In genomic region chr14:104968153-104968527, GRCh38 we compare ENCODE assay signal across 10 cellular contexts. TPM values are rescaled to one million over a fixed set of nuclear protein-coding genes. Genes with fewer than 3 reads are reported as not detected.
DNase-seq lines count a peak whose midpoint lies in the region; ATAC-seq and TF ChIP-seq lines count a peak whose summit lies in the region.
"Had no signal": no experiment of that assay in that cellular context is flagged by ENCODE, and none has a peak within 500 bp of the region (broad histone marks: within the 10 kb centered on the region; RNA-seq: fewer than 3 reads in every experiment).

No MANE protein-coding gene starts in this region.

- 6 to 23% (median 13%) methylated on average over 8 to 12 of the region's 12 CpGs for WGBS in heart left ventricle, 4 donors
- no CpG with 5 or more reads among the region's 12 CpGs for WGBS in trophoblast cell (ENCODE audit: extremely low coverage, insufficient coverage, insufficient read length)

- peaks cover 29% of the 10 kb centered on the region for H3K4me1 ChIP-seq in RWPE2 (ENCODE audit: insufficient read depth, poor library complexity, severe bottlenecking)
- H3K4me1 ChIP-seq in heart left ventricle, result peaks cover 6 to 52% (median 27%) of the 10 kb centered on the region in 12 donors
- peaks cover 23 to 42% of the 10 kb centered on the region in 2 experiments for H3K4me1 ChIP-seq in trophoblast cell (ENCODE audit: control insufficient read depth in 1 of 2, insufficient read depth in 2 of 2, low read length in 2 of 2)

- H3K27ac ChIP-seq in RWPE2 (ENCODE audit: poor library complexity, severe bottlenecking) (peak overlapping the region; percentile 99), heart left ventricle (peak overlapping the region in 11 of 12 donors; percentile 22 to 94 (median 48)), trophoblast cell (ENCODE audit: low read depth, low read length) (no peak overlapping the region)

- H3K27me3 ChIP-seq in RWPE2 (ENCODE audit: insufficient read depth, poor library complexity, severe bottlenecking) (no peaks in the 10 kb centered on the region), heart left ventricle (peaks cover 0 to 12% (median 0%) of the 10 kb centered on the region in 9 donors), trophoblast cell (ENCODE audit: insufficient read depth, low read length) (no peaks in the 10 kb centered on the region)

- H3K14ac ChIP-seq in trophoblast cell (ENCODE audit: low read length), result no peak overlapping the region

- TF ChIP-seq POLR2A in heart left ventricle (IDR thresholded peaks at IDR 0.05), result no peak

- H2BK5ac ChIP-seq in trophoblast cell (ENCODE audit: low read depth, low read length, poor library complexity), result no peak overlapping the region

- no peaks in the 10 kb centered on the region for H3K79me2 ChIP-seq in trophoblast cell (ENCODE audit: control insufficient read depth, insufficient read depth, low read length, poor library complexity)

- H3K36me3 ChIP-seq in RWPE2 (ENCODE audit: low read depth) (peaks cover 23% of the 10 kb centered on the region), heart left ventricle (no peaks in the 10 kb centered on the region), trophoblast cell (ENCODE audit: control insufficient read depth in 1 of 2, insufficient read depth in 2 of 2, low read length in 2 of 2) (no peaks in the 10 kb centered on the region)

- H2BK120ac ChIP-seq in trophoblast cell (ENCODE audit: insufficient read depth, low read length, poor library complexity), result no peak overlapping the region

- H3K9ac ChIP-seq in trophoblast cell (ENCODE audit: low read length), result no peak overlapping the region

- H3K23ac ChIP-seq in trophoblast cell (ENCODE audit: low read length), result no peak overlapping the region

- H3K4me3 ChIP-seq in RWPE2 (ENCODE audit: severe bottlenecking) (peak overlapping the region; percentile 75), heart left ventricle (peak overlapping the region in 11 of 12 donors; percentile 6 to 59 (median 39)), trophoblast cell (ENCODE audit: low read depth, low read length) (no peak overlapping the region)

- ATAC-seq in RWPE2 (ENCODE audit: low read depth), result peak; percentile 25
- peak; percentile 33 to 62 (median 54) for ATAC-seq in heart left ventricle
- no peak for ATAC-seq in HG03280 (IDR thresholded peaks at IDR 0.05; ENCODE audit: unreplicated experiment)
- ATAC-seq in GM19467 (IDR thresholded peaks at IDR 0.05; ENCODE audit: unreplicated experiment), result no peak
- ATAC-seq: activated T-helper 17 cell treated with anti-CD3 and anti-CD28 coated beads, Interleukin-2, amount 50 U/mL, for 72 hours had no signal

- intact Hi-C loops in heart left ventricle (cut with DNase I), result loop anchor here in 2 of 10 donors (5.0 kb wide), 1 partner anchor 36 kb away; no protein-coding TSS in a partner anchor

- no peaks in the 10 kb centered on the region for H3K79me1 ChIP-seq in trophoblast cell (ENCODE audit: low read length)

- no peak overlapping the region for H4K8ac ChIP-seq in trophoblast cell (ENCODE audit: low read depth, low read length)

- no peak overlapping the region for H3K18ac ChIP-seq in trophoblast cell (ENCODE audit: low read length)

- no peak overlapping the region for H3K4ac ChIP-seq in trophoblast cell (ENCODE audit: low read depth, low read length)

- DNase-seq in DMS79 (lab: John Stamatoyannopoulos, UW) (peak; percentile 66), RWPE2 (ENCODE audit: low spot score) (peak; percentile 94), heart left ventricle (peak in 4 of 5 donors; percentile 82 to 90 (median 83)), trophoblast cell (peak in 1 of 2 donors; percentile 24), NCI-H2029 treated with DMSO at 0.1 percent for 48 hours (lab: John Stamatoyannopoulos, UW) (no peak), NCI-H1105 treated with DMSO at 0.1 percent for 48 hours (lab: John Stamatoyannopoulos, UW) (no peak)
- DNase-seq: MM.1S had no signal

- no peak overlapping the region for H4K12ac ChIP-seq in trophoblast cell (ENCODE audit: low read depth, low read length)

- H3K4me2 ChIP-seq in trophoblast cell (ENCODE audit: low read length), result peak overlapping the region; percentile 59

- H3K9me3 ChIP-seq in RWPE2 (ENCODE audit: severe bottlenecking), result no peaks in the 10 kb centered on the region
- no peaks in the 10 kb centered on the region for H3K9me3 ChIP-seq in heart left ventricle
- H3K9me3 ChIP-seq in trophoblast cell (ENCODE audit: insufficient read depth, low read depth, low read length), result peaks cover 2% of the 10 kb centered on the region

- no peak overlapping the region for H4K91ac ChIP-seq in trophoblast cell (ENCODE audit: low read depth, low read length)

- TF ChIP-seq CTCF in RWPE2 (IDR thresholded peaks at IDR 0.05; ENCODE audit: poor library complexity, severe bottlenecking) (no peak), heart left ventricle (IDR thresholded peaks at IDR 0.05) (no peak)

- no peak overlapping the region for H2AFZ ChIP-seq in trophoblast cell (ENCODE audit: insufficient read depth, low read length, poor library complexity)

- no peak overlapping the region for H2AK5ac ChIP-seq in trophoblast cell (ENCODE audit: low read length)

- no peak overlapping the region for H2BK12ac ChIP-seq in trophoblast cell (ENCODE audit: low read length)

RNA-seq across cellular contexts. Expression of gene AHNAK2, which starts 10.0 kb away (rescaled TPM):
- 10 to 100 TPM in 2 of 9 donors, 1 to 10 TPM in 7; 1.5 to 22.3 (median 3.7) TPM for total RNA-seq in heart left ventricle
- 1 to 10 TPM; 2.2 to 2.5 TPM for polyA plus RNA-seq in heart left ventricle
- 1.2 and 1.5 TPM in 2 replicates for polyA plus RNA-seq in trophoblast cell (2013)

RNA-seq across cellular contexts. Expression of gene CLBA1, which starts 17.4 kb away (rescaled TPM):
- total RNA-seq in heart left ventricle, result 1 to 10 TPM in 7 of 9 donors, under 1 TPM in 2; 0.76 to 3.7 (median 2.6) TPM
- 1 to 10 TPM; 1.3 to 3.7 TPM for polyA plus RNA-seq in heart left ventricle
- 2.2 and 2.6 TPM in 2 replicates for polyA plus RNA-seq in trophoblast cell (2013)

RNA-seq across cellular contexts. Expression of gene PLD4, which starts 43.5 kb away (rescaled TPM):
- 1 to 10 TPM in 1 of 9 donors, under 1 TPM in 4, not detected in 4; 0.25 to 1.5 (median 0.40) TPM for total RNA-seq in heart left ventricle
- polyA plus RNA-seq in heart left ventricle, result under 1 TPM in 1 of 2 donors, not detected in 1; 0.12 TPM
- 0.04 and 0.08 TPM in 2 replicates for polyA plus RNA-seq in trophoblast cell (2013)
- total RNA-seq: activated T-helper 17 cell treated with anti-CD3 and anti-CD28 coated beads, Interleukin-2, amount 50 U/mL, for 72 hours had no signal

RNA-seq across cellular contexts. Expression of gene CDCA4, which starts 52.7 kb away (rescaled TPM):
- total RNA-seq in heart left ventricle, result 1 to 10 TPM; 1.4 to 6.0 (median 2.4) TPM
- 1 to 10 TPM; 2.3 to 3.3 TPM for polyA plus RNA-seq in heart left ventricle
- 16.8 and 18.1 TPM in 2 replicates for polyA plus RNA-seq in trophoblast cell (2013)

Comparison
In these comparisons a context has a peak if more than half of its experiments do, and no peak if none do; other contexts are left out.
1. DNase-seq: peak in DMS79 (single experiment), RWPE2 (single experiment) and heart left ventricle (4 of 5); none in NCI-H2029 treated with DMSO at 0.1 percent for 48 hours (single experiment) and NCI-H1105 treated with DMSO at 0.1 percent for 48 hours (single experiment).
2. ATAC-seq: peak in RWPE2 (single experiment) and heart left ventricle (4 of 4); none in HG03280 (single experiment) and GM19467 (single experiment).